In the genomic region with DNA sequence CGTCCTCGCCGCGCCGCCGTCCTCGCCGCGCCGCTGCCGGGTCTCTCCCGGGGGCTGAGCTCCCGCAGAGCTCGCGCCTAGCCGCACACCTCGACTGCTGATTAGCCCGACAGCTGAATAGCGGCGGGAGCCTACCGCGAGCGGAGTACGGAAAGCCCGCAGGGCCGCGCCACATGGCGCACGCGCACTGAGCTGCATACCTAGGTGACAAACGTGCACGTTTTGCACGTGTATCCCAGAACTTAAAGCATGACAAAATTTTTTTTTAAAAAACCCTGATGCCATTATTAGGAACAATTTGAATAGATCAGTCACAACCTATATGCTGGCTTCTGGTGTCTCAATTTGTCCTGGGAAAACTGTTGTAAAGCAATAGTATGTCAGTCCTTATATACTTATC, we compare ENCODE assay signal across 1 cellular context.
TF ChIP-seq lines count a peak whose summit lies in the region.

A gene with protein sequence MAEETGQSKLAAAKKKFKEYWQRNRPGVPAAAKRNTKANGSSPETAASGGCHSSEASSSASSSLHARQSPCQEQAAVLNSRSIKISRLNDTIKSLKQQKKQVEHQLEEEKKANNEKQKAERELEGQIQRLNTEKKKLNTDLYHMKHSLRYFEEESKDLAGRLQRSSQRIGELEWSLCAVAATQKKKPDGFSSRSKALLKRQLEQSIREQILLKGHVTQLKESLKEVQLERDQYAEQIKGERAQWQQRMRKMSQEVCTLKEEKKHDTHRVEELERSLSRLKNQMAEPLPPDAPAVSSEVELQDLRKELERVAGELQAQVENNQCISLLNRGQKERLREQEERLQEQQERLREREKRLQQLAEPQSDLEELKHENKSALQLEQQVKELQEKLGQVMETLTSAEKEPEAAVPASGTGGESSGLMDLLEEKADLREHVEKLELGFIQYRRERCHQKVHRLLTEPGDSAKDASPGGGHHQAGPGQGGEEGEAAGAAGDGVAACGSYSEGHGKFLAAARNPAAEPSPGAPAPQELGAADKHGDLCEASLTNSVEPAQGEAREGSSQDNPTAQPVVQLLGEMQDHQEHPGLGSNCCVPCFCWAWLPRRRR (minus strand): TSS at position 122 of the 400 bp plus-strand sequence. CDS start 48,117 bp downstream, outside the sequence.

TF ChIP-seq in HepG2, 621 proteins besides CTCF, POLR2A, EP300 and RAD21 (continued from another document and continues in another):
- TF ChIP-seq, protein P1, sequence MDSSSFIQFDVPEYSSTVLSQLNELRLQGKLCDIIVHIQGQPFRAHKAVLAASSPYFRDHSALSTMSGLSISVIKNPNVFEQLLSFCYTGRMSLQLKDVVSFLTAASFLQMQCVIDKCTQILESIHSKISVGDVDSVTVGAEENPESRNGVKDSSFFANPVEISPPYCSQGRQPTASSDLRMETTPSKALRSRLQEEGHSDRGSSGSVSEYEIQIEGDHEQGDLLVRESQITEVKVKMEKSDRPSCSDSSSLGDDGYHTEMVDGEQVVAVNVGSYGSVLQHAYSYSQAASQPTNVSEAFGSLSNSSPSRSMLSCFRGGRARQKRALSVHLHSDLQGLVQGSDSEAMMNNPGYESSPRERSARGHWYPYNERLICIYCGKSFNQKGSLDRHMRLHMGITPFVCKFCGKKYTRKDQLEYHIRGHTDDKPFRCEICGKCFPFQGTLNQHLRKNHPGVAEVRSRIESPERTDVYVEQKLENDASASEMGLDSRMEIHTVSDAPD (CRISPR knock-in tag; IDR thresholded peaks at IDR 0.05) = no peak
- TF ChIP-seq ZNF644 (CRISPR knock-in tag; IDR thresholded peaks at IDR 0.05; ENCODE audit: low read depth) (no peak), KDM6A (CRISPR knock-in tag; IDR thresholded peaks at IDR 0.05; ENCODE audit: low read depth) (no peak), ZNF674 (CRISPR knock-in tag; IDR thresholded peaks at IDR 0.05; ENCODE audit: low read depth) (no peak), ARID2 (CRISPR knock-in tag; IDR thresholded peaks at IDR 0.05; ENCODE audit: borderline replicate concordance) (no peak), ZNF570 (CRISPR knock-in tag; IDR thresholded peaks at IDR 0.05; ENCODE audit: borderline replicate concordance) (0 out of 2 replicates have a peak, but pooled peaks have one; percentile 44), RARG (CRISPR knock-in tag; IDR thresholded peaks at IDR 0.05; ENCODE audit: low read depth) (no peak), DMAP1 (CRISPR knock-in tag; IDR thresholded peaks at IDR 0.05) (no peak), TP53 (CRISPR knock-in tag; conservative IDR thresholded peaks at IDR 0.05) (no peak), HNRNPLL (IDR thresholded peaks at IDR 0.05; ENCODE audit: low read depth, low read length, poor library complexity, severe bottlenecking) (peak; percentile 89), KDM5A (IDR thresholded peaks at IDR 0.05; ENCODE audit: borderline replicate concordance, low read length) (no peak), ELF1 (CRISPR knock-in tag; IDR thresholded peaks at IDR 0.05) (no peak), IRF2 (CRISPR knock-in tag; IDR thresholded peaks at IDR 0.05) (0 out of 2 replicates have a peak, but pooled peaks have one; percentile 45), RORA (CRISPR knock-in tag; IDR thresholded peaks at IDR 0.05) (0 out of 2 replicates have a peak, but pooled peaks have one; percentile 43), GLI4 (CRISPR knock-in tag; IDR thresholded peaks at IDR 0.05; ENCODE audit: borderline replicate concordance) (no peak), ZNF235 (CRISPR knock-in tag; IDR thresholded peaks at IDR 0.05; ENCODE audit: borderline replicate concordance) (no peak), ERF (CRISPR knock-in tag; IDR thresholded peaks at IDR 0.05) (0 out of 2 replicates have a peak, but pooled peaks have one; percentile 45), EED (CRISPR knock-in tag; IDR thresholded peaks at IDR 0.05) (no peak; the same call in 1 of the 2 replicates), MXI1 (IDR thresholded peaks at IDR 0.05; ENCODE audit: borderline replicate concordance, low read depth, low read length) (peak; percentile 28; the same call in 1 of the 3 replicates), SRSF9 (IDR thresholded peaks at IDR 0.05; ENCODE audit: borderline replicate concordance, insufficient read depth, low read depth, low read length, poor library complexity, severe bottlenecking) (no peak), SMARCC2 (IDR thresholded peaks at IDR 0.05) (no peak), ZFP37 (CRISPR knock-in tag; IDR thresholded peaks at IDR 0.05; ENCODE audit: borderline replicate concordance) (peak; percentile 91), XBP1 (CRISPR knock-in tag; IDR thresholded peaks at IDR 0.05) (no peak), ELF4 (CRISPR knock-in tag; IDR thresholded peaks at IDR 0.05; ENCODE audit: borderline replicate concordance) (no peak), ISX (CRISPR knock-in tag; conservative IDR thresholded peaks at IDR 0.05) (no peak; the same call in 1 of the 2 replicates), NONO (IDR thresholded peaks at IDR 0.05) (no peak), NONO (CRISPR knock-in tag; conservative IDR thresholded peaks at IDR 0.05) (no peak), ZSCAN31 (CRISPR knock-in tag; IDR thresholded peaks at IDR 0.05; ENCODE audit: low read depth) (peak; percentile 46; the same call in 1 of the 2 replicates), GATAD1 (CRISPR knock-in tag; IDR thresholded peaks at IDR 0.05) (peak; percentile 76), ZNF749 (CRISPR knock-in tag; IDR thresholded peaks at IDR 0.05; ENCODE audit: borderline replicate concordance) (no peak), HNRNPUL1 (IDR thresholded peaks at IDR 0.05; ENCODE audit: low read depth, low read length) (no peak), ZNF530 (CRISPR knock-in tag; IDR thresholded peaks at IDR 0.05; ENCODE audit: low read depth) (no peak), CBFB (CRISPR knock-in tag; IDR thresholded peaks at IDR 0.05) (no peak), ZNF562 (CRISPR knock-in tag; IDR thresholded peaks at IDR 0.05; ENCODE audit: borderline replicate concordance) (no peak; the same call in 1 of the 2 replicates)
- TF ChIP-seq, protein P2, sequence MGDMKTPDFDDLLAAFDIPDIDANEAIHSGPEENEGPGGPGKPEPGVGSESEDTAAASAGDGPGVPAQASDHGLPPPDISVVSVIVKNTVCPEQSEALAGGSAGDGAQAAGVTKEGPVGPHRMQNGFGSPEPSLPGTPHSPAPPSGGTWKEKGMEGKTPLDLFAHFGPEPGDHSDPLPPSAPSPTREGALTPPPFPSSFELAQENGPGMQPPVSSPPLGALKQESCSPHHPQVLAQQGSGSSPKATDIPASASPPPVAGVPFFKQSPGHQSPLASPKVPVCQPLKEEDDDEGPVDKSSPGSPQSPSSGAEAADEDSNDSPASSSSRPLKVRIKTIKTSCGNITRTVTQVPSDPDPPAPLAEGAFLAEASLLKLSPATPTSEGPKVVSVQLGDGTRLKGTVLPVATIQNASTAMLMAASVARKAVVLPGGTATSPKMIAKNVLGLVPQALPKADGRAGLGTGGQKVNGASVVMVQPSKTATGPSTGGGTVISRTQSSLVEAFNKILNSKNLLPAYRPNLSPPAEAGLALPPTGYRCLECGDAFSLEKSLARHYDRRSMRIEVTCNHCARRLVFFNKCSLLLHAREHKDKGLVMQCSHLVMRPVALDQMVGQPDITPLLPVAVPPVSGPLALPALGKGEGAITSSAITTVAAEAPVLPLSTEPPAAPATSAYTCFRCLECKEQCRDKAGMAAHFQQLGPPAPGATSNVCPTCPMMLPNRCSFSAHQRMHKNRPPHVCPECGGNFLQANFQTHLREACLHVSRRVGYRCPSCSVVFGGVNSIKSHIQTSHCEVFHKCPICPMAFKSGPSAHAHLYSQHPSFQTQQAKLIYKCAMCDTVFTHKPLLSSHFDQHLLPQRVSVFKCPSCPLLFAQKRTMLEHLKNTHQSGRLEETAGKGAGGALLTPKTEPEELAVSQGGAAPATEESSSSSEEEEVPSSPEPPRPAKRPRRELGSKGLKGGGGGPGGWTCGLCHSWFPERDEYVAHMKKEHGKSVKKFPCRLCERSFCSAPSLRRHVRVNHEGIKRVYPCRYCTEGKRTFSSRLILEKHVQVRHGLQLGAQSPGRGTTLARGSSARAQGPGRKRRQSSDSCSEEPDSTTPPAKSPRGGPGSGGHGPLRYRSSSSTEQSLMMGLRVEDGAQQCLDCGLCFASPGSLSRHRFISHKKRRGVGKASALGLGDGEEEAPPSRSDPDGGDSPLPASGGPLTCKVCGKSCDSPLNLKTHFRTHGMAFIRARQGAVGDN (CRISPR knock-in tag; IDR thresholded peaks at IDR 0.05) = peak; percentile 91
- TF ChIP-seq, protein P3, sequence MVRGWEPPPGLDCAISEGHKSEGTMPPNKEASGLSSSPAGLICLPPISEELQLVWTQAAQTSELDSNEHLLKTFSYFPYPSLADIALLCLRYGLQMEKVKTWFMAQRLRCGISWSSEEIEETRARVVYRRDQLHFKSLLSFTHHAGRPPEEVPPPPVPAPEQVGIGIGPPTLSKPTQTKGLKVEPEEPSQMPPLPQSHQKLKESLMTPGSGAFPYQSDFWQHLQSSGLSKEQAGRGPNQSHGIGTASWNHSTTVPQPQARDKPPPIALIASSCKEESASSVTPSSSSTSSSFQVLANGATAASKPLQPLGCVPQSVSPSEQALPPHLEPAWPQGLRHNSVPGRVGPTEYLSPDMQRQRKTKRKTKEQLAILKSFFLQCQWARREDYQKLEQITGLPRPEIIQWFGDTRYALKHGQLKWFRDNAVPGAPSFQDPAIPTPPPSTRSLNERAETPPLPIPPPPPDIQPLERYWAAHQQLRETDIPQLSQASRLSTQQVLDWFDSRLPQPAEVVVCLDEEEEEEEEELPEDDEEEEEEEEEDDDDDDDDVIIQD (CRISPR knock-in tag; IDR thresholded peaks at IDR 0.05; ENCODE audit: low read depth) = no peak
- TF ChIP-seq, protein P4, sequence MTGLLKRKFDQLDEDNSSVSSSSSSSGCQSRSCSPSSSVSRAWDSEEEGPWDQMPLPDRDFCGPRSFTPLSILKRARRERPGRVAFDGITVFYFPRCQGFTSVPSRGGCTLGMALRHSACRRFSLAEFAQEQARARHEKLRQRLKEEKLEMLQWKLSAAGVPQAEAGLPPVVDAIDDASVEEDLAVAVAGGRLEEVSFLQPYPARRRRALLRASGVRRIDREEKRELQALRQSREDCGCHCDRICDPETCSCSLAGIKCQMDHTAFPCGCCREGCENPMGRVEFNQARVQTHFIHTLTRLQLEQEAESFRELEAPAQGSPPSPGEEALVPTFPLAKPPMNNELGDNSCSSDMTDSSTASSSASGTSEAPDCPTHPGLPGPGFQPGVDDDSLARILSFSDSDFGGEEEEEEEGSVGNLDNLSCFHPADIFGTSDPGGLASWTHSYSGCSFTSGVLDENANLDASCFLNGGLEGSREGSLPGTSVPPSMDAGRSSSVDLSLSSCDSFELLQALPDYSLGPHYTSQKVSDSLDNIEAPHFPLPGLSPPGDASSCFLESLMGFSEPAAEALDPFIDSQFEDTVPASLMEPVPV (CRISPR knock-in tag; IDR thresholded peaks at IDR 0.05) = peak; percentile 76; the same call in 1 of the 2 replicates
- TF ChIP-seq, protein P5, sequence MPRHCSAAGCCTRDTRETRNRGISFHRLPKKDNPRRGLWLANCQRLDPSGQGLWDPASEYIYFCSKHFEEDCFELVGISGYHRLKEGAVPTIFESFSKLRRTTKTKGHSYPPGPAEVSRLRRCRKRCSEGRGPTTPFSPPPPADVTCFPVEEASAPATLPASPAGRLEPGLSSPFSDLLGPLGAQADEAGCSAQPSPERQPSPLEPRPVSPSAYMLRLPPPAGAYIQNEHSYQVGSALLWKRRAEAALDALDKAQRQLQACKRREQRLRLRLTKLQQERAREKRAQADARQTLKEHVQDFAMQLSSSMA (CRISPR knock-in tag; IDR thresholded peaks at IDR 0.05) = no peak
- TF ChIP-seq, protein P6, sequence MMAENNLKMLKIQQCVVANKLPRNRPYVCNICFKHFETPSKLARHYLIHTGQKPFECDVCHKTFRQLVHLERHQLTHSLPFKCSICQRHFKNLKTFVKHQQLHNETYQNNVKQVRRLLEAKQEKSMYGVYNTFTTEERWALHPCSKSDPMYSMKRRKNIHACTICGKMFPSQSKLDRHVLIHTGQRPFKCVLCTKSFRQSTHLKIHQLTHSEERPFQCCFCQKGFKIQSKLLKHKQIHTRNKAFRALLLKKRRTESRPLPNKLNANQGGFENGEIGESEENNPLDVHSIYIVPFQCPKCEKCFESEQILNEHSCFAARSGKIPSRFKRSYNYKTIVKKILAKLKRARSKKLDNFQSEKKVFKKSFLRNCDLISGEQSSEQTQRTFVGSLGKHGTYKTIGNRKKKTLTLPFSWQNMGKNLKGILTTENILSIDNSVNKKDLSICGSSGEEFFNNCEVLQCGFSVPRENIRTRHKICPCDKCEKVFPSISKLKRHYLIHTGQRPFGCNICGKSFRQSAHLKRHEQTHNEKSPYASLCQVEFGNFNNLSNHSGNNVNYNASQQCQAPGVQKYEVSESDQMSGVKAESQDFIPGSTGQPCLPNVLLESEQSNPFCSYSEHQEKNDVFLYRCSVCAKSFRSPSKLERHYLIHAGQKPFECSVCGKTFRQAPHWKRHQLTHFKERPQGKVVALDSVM (CRISPR knock-in tag; IDR thresholded peaks at IDR 0.05) = no peak
- TF ChIP-seq, protein P7, sequence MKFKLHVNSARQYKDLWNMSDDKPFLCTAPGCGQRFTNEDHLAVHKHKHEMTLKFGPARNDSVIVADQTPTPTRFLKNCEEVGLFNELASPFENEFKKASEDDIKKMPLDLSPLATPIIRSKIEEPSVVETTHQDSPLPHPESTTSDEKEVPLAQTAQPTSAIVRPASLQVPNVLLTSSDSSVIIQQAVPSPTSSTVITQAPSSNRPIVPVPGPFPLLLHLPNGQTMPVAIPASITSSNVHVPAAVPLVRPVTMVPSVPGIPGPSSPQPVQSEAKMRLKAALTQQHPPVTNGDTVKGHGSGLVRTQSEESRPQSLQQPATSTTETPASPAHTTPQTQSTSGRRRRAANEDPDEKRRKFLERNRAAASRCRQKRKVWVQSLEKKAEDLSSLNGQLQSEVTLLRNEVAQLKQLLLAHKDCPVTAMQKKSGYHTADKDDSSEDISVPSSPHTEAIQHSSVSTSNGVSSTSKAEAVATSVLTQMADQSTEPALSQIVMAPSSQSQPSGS (CRISPR knock-in tag; IDR thresholded peaks at IDR 0.05) = 0 out of 2 replicates have a peak, but pooled peaks have one; percentile 31
- TF ChIP-seq, protein P8, sequence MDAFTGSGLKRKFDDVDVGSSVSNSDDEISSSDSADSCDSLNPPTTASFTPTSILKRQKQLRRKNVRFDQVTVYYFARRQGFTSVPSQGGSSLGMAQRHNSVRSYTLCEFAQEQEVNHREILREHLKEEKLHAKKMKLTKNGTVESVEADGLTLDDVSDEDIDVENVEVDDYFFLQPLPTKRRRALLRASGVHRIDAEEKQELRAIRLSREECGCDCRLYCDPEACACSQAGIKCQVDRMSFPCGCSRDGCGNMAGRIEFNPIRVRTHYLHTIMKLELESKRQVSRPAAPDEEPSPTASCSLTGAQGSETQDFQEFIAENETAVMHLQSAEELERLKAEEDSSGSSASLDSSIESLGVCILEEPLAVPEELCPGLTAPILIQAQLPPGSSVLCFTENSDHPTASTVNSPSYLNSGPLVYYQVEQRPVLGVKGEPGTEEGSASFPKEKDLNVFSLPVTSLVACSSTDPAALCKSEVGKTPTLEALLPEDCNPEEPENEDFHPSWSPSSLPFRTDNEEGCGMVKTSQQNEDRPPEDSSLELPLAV (CRISPR knock-in tag; conservative IDR thresholded peaks at IDR 0.05; ENCODE audit: low read depth) = no peak
- TF ChIP-seq, protein P9, sequence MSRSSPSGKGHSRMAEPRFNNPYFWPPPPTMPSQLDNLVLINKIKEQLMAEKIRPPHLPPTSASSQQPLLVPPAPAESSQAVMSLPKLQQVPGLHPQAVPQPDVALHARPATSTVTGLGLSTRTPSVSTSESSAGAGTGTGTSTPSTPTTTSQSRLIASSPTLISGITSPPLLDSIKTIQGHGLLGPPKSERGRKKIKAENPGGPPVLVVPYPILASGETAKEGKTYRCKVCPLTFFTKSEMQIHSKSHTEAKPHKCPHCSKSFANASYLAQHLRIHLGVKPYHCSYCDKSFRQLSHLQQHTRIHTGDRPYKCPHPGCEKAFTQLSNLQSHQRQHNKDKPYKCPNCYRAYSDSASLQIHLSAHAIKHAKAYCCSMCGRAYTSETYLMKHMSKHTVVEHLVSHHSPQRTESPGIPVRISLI (CRISPR knock-in tag; IDR thresholded peaks at IDR 0.05; ENCODE audit: borderline replicate concordance) = 0 out of 2 replicates have a peak, but pooled peaks have one; percentile 31
